Comparison of ENCODE assay signal across 14 cellular contexts in the genomic region with DNA sequence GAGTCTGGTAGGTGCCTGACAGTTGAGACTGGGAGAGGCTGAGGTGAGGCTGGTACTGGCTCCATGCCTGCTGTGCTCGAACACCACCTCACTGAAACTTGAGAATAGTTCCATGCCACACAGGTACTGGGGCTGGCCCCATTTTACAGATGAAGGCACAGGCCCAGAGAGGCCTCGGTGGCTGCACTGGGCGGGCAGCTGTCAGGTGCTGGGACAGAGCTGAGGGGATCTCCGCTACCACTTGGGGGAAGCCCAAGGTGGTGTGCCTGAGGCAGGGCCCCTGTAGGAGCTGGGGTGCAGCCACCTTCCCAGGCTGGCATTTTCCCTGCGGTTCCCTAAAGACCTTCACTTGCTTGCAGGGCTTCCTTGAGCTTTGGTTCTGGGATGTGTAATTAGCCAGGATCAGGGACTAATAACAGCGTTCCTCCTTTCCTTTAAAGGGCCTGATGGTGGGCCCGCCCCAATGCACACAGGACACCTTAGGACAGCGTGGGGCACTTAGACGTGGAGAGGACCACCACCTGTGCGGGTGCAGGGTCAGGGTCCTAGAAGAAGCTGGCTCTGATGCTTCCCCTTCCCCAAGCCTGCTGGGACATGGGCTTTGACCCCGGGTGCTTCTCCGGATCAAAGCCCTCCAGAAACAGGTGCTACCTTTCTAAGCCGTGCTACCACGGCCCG. TPM values are rescaled to one million over a fixed set of nuclear protein-coding genes. Genes with fewer than 3 reads are reported as not detected.
DNase-seq lines count a peak whose midpoint lies in the region; ATAC-seq and TF ChIP-seq lines count a peak whose summit lies in the region.
"Had no signal": no experiment of that assay in that cellular context is flagged by ENCODE, and none has a peak within 500 bp of the region (broad histone marks: within the 10 kb centered on the region; RNA-seq: fewer than 3 reads in every experiment).

No MANE protein-coding gene starts in this region.

- no peak for ATAC-seq in heart right ventricle
- ATAC-seq in psoas muscle: no peak
- ATAC-seq in HG03565 (IDR thresholded peaks at IDR 0.05; ENCODE audit: unreplicated experiment): no peak
- no peak for ATAC-seq in HG02885 (IDR thresholded peaks at IDR 0.05; ENCODE audit: poor library complexity, unreplicated experiment)
- ATAC-seq: SK-N-SH treated with all-trans-retinoic acid at 6 μM for 48 hours had no signal

- DNase-seq in heart right ventricle (no peak), cardiac septum (ENCODE audit: low spot score) (no peak), epithelial cell of prostate (ENCODE audit: low read depth, low spot score) (no peak), psoas muscle (no peak), uterus (no peak), germinal center (ENCODE audit: low spot score) (no peak)
- DNase-seq: activated naive CD4-positive, alpha-beta T cell treated with Interleukin-2 at 50 U/mL for 16 hours; hippocampal formation; mesendoderm; stimulated activated CD4-positive, alpha-beta T cell treated with anti-CD3 and anti-CD28 coated beads, Interleukin-2, amount 100 ng/mL, for 24 hours had no signal

- 88 to 91% methylated on average over 15 of the region's 15 CpGs for WGBS in heart right ventricle, 2 donors
- 81 to 83% (median 83%) methylated on average over 15 of the region's 15 CpGs for WGBS in psoas muscle, 3 donors

- H3K27me3 ChIP-seq in heart right ventricle (no peaks in the 10 kb centered on the region), psoas muscle (ENCODE audit: insufficient read depth in 3 of 3, low read length in 2 of 3) (no peaks in the 10 kb centered on the region), uterus (no peaks in the 10 kb centered on the region)

- H3K9me3 ChIP-seq in heart right ventricle: no peaks in the 10 kb centered on the region
- no peaks in the 10 kb centered on the region for H3K9me3 ChIP-seq in psoas muscle
- H3K9me3 ChIP-seq in uterus: no peaks in the 10 kb centered on the region

- peaks cover 39 to 89% (median 64%) of the 10 kb centered on the region in 9 donors for H3K4me1 ChIP-seq in heart right ventricle
- H3K4me1 ChIP-seq in psoas muscle: peaks cover 27% of the 10 kb centered on the region
- H3K4me1 ChIP-seq in uterus: peaks cover 0 to 5% of the 10 kb centered on the region in 2 donors

- H3K4me3 ChIP-seq in heart right ventricle (no peak overlapping the region), psoas muscle (no peak overlapping the region), uterus (no peak overlapping the region)

- intact Hi-C loops in heart right ventricle (cut with DNase I): loop anchor here in 5 of 10 donors (5.0 to 10.0 kb wide), 5 partner anchors 68 to 176 kb away; partner anchors contain the start of genes ACTN4 (in 1 of the 5), ECH1 (in 1 of the 5) and HNRNPL (in 1 of the 5)
- intact Hi-C loops in cardiac septum (cut with DNase I): no loop called here
- intact Hi-C loops in psoas muscle (cut with DNase I): no loop called here
- intact Hi-C loops in uterus (cut with DNase I; ENCODE audit: low total_unique reads): no loop called here

- TF ChIP-seq POLR2A in uterus (IDR thresholded peaks at IDR 0.05): no peak

- TF ChIP-seq CTCF in heart right ventricle (IDR thresholded peaks at IDR 0.05) (no peak), psoas muscle (IDR thresholded peaks at IDR 0.05) (no peak), uterus (IDR thresholded peaks at IDR 0.05) (no peak)

- H3K27ac ChIP-seq in heart right ventricle (peak overlapping the region; percentile 62 to 93 (median 89)), epithelial cell of prostate (peak overlapping the region; percentile 79), psoas muscle (peak overlapping the region; percentile 73), uterus (peak overlapping the region; percentile 76 to 92)

- H3K36me3 ChIP-seq in heart right ventricle (peaks cover 15 to 100% (median 89%) of the 10 kb centered on the region in 9 donors), psoas muscle (ENCODE audit: insufficient read depth in 1 of 2, low read depth in 1 of 2) (peaks cover 0 to 94% of the 10 kb centered on the region in 2 donors), uterus (no peaks in the 10 kb centered on the region)

RNA-seq across cellular contexts. Expression of gene CAPN12, which starts 23.6 kb away (rescaled TPM):
- total RNA-seq in heart right ventricle: 1 to 10 TPM in 2 of 10 donors, under 1 TPM in 8; 0.15 to 1.5 (median 0.59) TPM
- 1 to 10 TPM; 1.1 to 3.6 TPM for polyA plus RNA-seq in heart right ventricle
- 1.7 TPM for total RNA-seq in cardiac septum
- total RNA-seq in psoas muscle: under 1 TPM; 0.32 to 0.64 (median 0.52) TPM
- polyA plus RNA-seq in psoas muscle: under 1 TPM; 0.27 to 0.35 (median 0.34) TPM
- total RNA-seq in uterus: 1 to 10 TPM in 2 of 4 donors, under 1 TPM in 1, not detected in 1; 0.83 to 8.4 (median 8.2) TPM

RNA-seq across cellular contexts. Expression of gene LGALS7, which starts 52.6 kb away (rescaled TPM):
- total RNA-seq in heart right ventricle: not detected
- polyA plus RNA-seq in heart right ventricle: not detected
- not detected for total RNA-seq in cardiac septum
- total RNA-seq in psoas muscle: not detected
- not detected for polyA plus RNA-seq in psoas muscle
- total RNA-seq in uterus: 1 to 10 TPM in 1 of 4 donors, not detected in 3; 2.6 TPM
- total RNA-seq: epithelial cell of proximal tubule had no signal
